Comparison of ENCODE assay signal across 1 cellular context in the genomic region with DNA sequence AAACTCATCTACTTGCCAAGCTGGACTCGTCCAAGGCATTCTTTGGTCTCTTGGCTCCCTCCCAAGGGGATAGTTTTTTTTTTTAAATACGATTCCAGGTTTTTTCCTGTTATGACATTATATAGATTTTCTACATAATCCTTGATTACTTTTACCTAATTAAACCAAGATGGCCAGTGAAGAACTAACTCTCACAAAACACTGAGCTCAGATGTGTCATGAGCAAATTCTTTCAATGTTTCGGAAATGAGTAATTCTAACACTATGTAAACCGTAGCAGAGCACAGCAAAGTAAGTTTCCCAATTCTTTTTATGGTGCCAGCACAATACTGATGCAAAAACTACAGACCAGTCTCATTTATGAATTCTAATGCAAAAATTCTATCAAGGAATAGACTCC.
TF ChIP-seq lines count a peak whose summit lies in the region.

No MANE protein-coding gene starts in this region.

TF ChIP-seq in HepG2, 621 proteins besides CTCF, POLR2A, EP300 and RAD21:
- TF ChIP-seq, protein P1, sequence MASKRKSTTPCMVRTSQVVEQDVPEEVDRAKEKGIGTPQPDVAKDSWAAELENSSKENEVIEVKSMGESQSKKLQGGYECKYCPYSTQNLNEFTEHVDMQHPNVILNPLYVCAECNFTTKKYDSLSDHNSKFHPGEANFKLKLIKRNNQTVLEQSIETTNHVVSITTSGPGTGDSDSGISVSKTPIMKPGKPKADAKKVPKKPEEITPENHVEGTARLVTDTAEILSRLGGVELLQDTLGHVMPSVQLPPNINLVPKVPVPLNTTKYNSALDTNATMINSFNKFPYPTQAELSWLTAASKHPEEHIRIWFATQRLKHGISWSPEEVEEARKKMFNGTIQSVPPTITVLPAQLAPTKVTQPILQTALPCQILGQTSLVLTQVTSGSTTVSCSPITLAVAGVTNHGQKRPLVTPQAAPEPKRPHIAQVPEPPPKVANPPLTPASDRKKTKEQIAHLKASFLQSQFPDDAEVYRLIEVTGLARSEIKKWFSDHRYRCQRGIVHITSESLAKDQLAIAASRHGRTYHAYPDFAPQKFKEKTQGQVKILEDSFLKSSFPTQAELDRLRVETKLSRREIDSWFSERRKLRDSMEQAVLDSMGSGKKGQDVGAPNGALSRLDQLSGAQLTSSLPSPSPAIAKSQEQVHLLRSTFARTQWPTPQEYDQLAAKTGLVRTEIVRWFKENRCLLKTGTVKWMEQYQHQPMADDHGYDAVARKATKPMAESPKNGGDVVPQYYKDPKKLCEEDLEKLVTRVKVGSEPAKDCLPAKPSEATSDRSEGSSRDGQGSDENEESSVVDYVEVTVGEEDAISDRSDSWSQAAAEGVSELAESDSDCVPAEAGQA (IDR thresholded peaks at IDR 0.05; ENCODE audit: low read depth): no peak
- TF ChIP-seq, protein P1 (CRISPR knock-in tag; IDR thresholded peaks at IDR 0.05; ENCODE audit: borderline replicate concordance): no peak
- no peak for TF ChIP-seq CREM (IDR thresholded peaks at IDR 0.05)
- no peak for TF ChIP-seq CREM (CRISPR knock-in tag; IDR thresholded peaks at IDR 0.05)
- TF ChIP-seq, protein P2, sequence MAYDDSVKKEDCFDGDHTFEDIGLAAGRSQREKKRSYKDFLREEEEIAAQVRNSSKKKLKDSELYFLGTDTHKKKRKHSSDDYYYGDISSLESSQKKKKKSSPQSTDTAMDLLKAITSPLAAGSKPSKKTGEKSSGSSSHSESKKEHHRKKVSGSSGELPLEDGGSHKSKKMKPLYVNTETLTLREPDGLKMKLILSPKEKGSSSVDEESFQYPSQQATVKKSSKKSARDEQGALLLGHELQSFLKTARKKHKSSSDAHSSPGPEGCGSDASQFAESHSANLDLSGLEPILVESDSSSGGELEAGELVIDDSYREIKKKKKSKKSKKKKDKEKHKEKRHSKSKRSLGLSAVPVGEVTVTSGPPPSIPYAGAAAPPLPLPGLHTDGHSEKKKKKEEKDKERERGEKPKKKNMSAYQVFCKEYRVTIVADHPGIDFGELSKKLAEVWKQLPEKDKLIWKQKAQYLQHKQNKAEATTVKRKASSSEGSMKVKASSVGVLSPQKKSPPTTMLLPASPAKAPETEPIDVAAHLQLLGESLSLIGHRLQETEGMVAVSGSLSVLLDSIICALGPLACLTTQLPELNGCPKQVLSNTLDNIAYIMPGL (CRISPR knock-in tag; IDR thresholded peaks at IDR 0.05; ENCODE audit: borderline replicate concordance in 1 of 2, low read depth in 1 of 2): no peak
- no peak for TF ChIP-seq FOXA1 (IDR thresholded peaks at IDR 0.05)
- TF ChIP-seq FOXA1 (CRISPR knock-in tag; IDR thresholded peaks at IDR 0.05): no peak
- TF ChIP-seq, protein P3, sequence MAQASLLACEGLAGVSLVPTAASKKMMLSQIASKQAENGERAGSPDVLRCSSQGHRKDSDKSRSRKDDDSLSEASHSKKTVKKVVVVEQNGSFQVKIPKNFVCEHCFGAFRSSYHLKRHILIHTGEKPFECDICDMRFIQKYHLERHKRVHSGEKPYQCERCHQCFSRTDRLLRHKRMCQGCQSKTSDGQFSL (CRISPR knock-in tag; IDR thresholded peaks at IDR 0.05): no peak
- TF ChIP-seq FOXJ3 (CRISPR knock-in tag; IDR thresholded peaks at IDR 0.05; ENCODE audit: borderline replicate concordance): no peak
- TF ChIP-seq ZNF17 (CRISPR knock-in tag; IDR thresholded peaks at IDR 0.05): no peak
- no peak for TF ChIP-seq ETV5 (CRISPR knock-in tag; IDR thresholded peaks at IDR 0.05; ENCODE audit: borderline replicate concordance)
TF ChIP-seq in HepG2: peak in this region for 0.
